14 cellular contexts compared by ENCODE assay signal in genomic region chr18:76431437-76432273, GRCh38.
"Had no signal": no experiment of that assay in that cellular context is flagged by ENCODE, and none has a peak within 500 bp of the region (broad histone marks: within the 10 kb centered on the region; RNA-seq: fewer than 3 reads in every experiment).

No MANE protein-coding gene starts in this region.

- H3K36me3 ChIP-seq: transverse colon had no signal

- DNase-seq: activated CD4-positive, alpha-beta T cell treated with anti-CD3 and anti-CD28 coated beads, Interleukin-2, amount 50 U/mL, for 1 hour; activated CD4-positive, CD25-positive, alpha-beta regulatory T cell; activated T-cell treated with anti-CD3 and anti-CD28 coated beads, Interleukin-2, amount 50 U/mL, for 4 hours; aorta; caudate nucleus; effector CD4-positive, alpha-beta T cell; lower lobe of right lung; right cardiac atrium; stimulated activated CD4-positive, alpha-beta T cell treated with anti-CD3 and anti-CD28 coated beads, Interleukin-1b, Interleukin-23, amount 100 ng/mL, for 48 hours; stimulated activated naive B cell treated with anti-CD40 and anti-IgM and Interleukin-4, amounts not matched to agents 10 μg/mL and 1 μg/mL and 100 μg/mL, for 72 hours; transverse colon had no signal

- H3K9me3 ChIP-seq: gastroesophageal sphincter, lower lobe of right lung, transverse colon had no signal

- H3K4me3 Mint-ChIP-seq: activated T-cell treated with anti-CD3 and anti-CD28 coated beads, Interleukin-2, amount 50 U/mL, for 4 hours; mesothelial cell of epicardium; stimulated activated naive B cell treated with anti-CD40 and anti-IgM and Interleukin-4, amounts not matched to agents 10 μg/mL and 1 μg/mL and 100 μg/mL, for 72 hours had no signal

- H3K27me3 Mint-ChIP-seq: stimulated activated naive B cell treated with anti-CD40 and anti-IgM and Interleukin-4, amounts not matched to agents 10 μg/mL and 1 μg/mL and 100 μg/mL, for 72 hours had no signal

- ATAC-seq: activated T-cell treated with anti-CD3 and anti-CD28 coated beads, Interleukin-2, amount 50 U/mL, for 4 hours; gastroesophageal sphincter; lower lobe of right lung; right cardiac atrium; stimulated activated naive B cell treated with anti-CD40 and anti-IgM and Interleukin-4, amounts not matched to agents 10 μg/mL and 1 μg/mL and 100 μg/mL, for 72 hours had no signal

- H3K27ac ChIP-seq: coronary artery, gastroesophageal sphincter, lower lobe of right lung, transverse colon had no signal

- H3K9me3 Mint-ChIP-seq: activated T-cell treated with anti-CD3 and anti-CD28 coated beads, Interleukin-2, amount 50 U/mL, for 4 hours; mesothelial cell of epicardium; stimulated activated naive B cell treated with anti-CD40 and anti-IgM and Interleukin-4, amounts not matched to agents 10 μg/mL and 1 μg/mL and 100 μg/mL, for 72 hours had no signal

- H3K27ac Mint-ChIP-seq: mesothelial cell of epicardium; stimulated activated naive B cell treated with anti-CD40 and anti-IgM and Interleukin-4, amounts not matched to agents 10 μg/mL and 1 μg/mL and 100 μg/mL, for 72 hours had no signal

- H3K27me3 ChIP-seq: gastroesophageal sphincter, transverse colon had no signal

- H3K4me3 ChIP-seq: coronary artery, gastroesophageal sphincter, lower lobe of right lung, transverse colon had no signal
